Comparison of ENCODE assay signal across 18 cellular contexts in the genomic region with DNA sequence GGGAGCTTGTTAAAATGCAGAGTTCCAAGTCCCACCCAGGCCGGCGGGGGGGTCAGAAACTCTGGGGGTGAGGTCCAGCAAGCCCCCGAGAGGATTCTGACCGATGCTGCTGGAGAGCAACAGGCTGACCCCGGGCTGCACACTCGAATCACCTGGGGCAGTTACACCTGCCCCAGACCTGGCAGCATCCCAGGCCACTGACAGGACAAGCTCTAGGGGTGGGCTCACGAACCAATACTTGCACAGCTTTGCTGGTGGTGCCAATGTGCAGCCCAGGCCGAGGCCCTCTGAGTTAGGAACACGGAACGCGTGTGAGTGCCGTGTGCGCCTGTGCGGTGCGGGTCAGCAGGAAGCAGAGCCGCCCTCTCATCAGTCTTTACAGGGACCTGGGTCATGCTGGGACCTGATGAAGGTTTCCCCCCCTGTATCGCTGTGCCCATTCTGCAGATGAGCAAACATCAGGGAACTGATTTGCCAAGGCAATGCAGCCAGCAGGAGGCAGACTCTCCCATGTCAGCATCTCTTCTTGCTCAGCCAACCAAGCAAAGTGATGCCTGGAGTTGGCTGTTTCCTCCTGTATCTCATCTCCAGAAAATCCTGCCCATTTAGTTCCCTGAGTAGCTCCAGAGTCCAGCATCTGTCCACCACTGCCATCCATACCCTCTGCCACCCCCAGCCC. TPM values are rescaled to one million over a fixed set of nuclear protein-coding genes. Genes with fewer than 3 reads are reported as not detected.
DNase-seq lines count a peak whose midpoint lies in the region; ATAC-seq and TF ChIP-seq lines count a peak whose summit lies in the region.
"Had no signal": no experiment of that assay in that cellular context is flagged by ENCODE, and none has a peak within 500 bp of the region (broad histone marks: within the 10 kb centered on the region; RNA-seq: fewer than 3 reads in every experiment).

No MANE protein-coding gene starts in this region.

- H3K27me3 ChIP-seq in liver (ENCODE audit: control insufficient read depth in 4 of 4, insufficient read depth in 4 of 4, low read length in 3 of 4), result peaks cover 0 to 2% (median 0%) of the 10 kb centered on the region in 4 donors
- H3K27me3 ChIP-seq: dorsolateral prefrontal cortex, testis had no signal

- H3K9me3 Mint-ChIP-seq in HFFc6, result peaks cover 23% of the 10 kb centered on the region
- peaks cover 17% of the 10 kb centered on the region for H3K9me3 Mint-ChIP-seq in activated CD8-positive, alpha-beta T cell treated with anti-CD3 and anti-CD28 coated beads, Interleukin-2, amount 10 ng/mL, durations not matched to agents 7 days and 5 days (ENCODE audit: insufficient read depth)

- DNase-seq in GM12865 (ENCODE audit: low read depth) (peak; percentile 7), HFFc6 (no peak), NCI-H1436 (lab: John Stamatoyannopoulos, UW) (no peak), head of caudate nucleus (no peak)
- DNase-seq in activated CD8-positive, alpha-beta T cell treated with anti-CD3 and anti-CD28 coated beads, Interleukin-2, amount 10 ng/mL, durations not matched to agents 7 days and 5 days, result peak; percentile 38
- DNase-seq: activated naive CD8-positive, alpha-beta T cell treated with anti-CD3 and anti-CD28 coated beads for 36 hours; Calu3; dorsolateral prefrontal cortex; HCEC 1CT; NCI-H187; small intestine; testis had no signal

- no peaks in the 10 kb centered on the region for H3K4me1 ChIP-seq in liver (ENCODE audit: control insufficient read depth in 4 of 4, insufficient read depth in 4 of 4, low read length in 3 of 4)
- H3K4me1 ChIP-seq: left lung, testis had no signal

- H3K9ac ChIP-seq in liver (ENCODE audit: low read depth in 1 of 2, low read length in 2 of 2), result no peak overlapping the region

- no peaks in the 10 kb centered on the region for H3K4me1 Mint-ChIP-seq in HFFc6 (ENCODE audit: low read depth)
- H3K4me1 Mint-ChIP-seq in activated CD8-positive, alpha-beta T cell treated with anti-CD3 and anti-CD28 coated beads, Interleukin-2, amount 10 ng/mL, durations not matched to agents 7 days and 5 days (ENCODE audit: low read depth), result no peaks in the 10 kb centered on the region
- H3K4me1 Mint-ChIP-seq: activated naive CD8-positive, alpha-beta T cell treated with anti-CD3 and anti-CD28 coated beads for 36 hours; nephron had no signal

- WGBS in liver, result 81% methylated on average over 17 of the region's 17 CpGs

- TF ChIP-seq CTCF in GM12865 (IDR thresholded peaks at IDR 0.05; ENCODE audit: insufficient read depth, low read depth, low read length, missing control alignments) (peak; percentile 24), HFFc6 (IDR thresholded peaks at IDR 0.05) (peak; percentile 56), liver (IDR thresholded peaks at IDR 0.05; ENCODE audit: low read depth, low read length, missing input control) (peak; percentile 8)

- CTCF ChIA-PET in activated CD8-positive, alpha-beta T cell treated with anti-CD3 and anti-CD28 coated beads, Interleukin-2, amount 10 ng/mL, durations not matched to agents 7 days and 5 days (lab: Charles Lee), result interaction anchor here (1.1 to 1.5 kb wide), 3 partner anchors 10 to 149 kb away, joined by 3 to 4 read pairs (median 3); no protein-coding TSS in a partner anchor

- no peak overlapping the region for H3K27ac ChIP-seq in liver (ENCODE audit: low read depth in 1 of 2, low read length in 2 of 2)
- H3K27ac ChIP-seq: dorsolateral prefrontal cortex, left lung, testis had no signal

- peaks cover 12% of the 10 kb centered on the region for H3K36me3 Mint-ChIP-seq in HFFc6 (ENCODE audit: low read depth)
- H3K36me3 Mint-ChIP-seq in activated CD8-positive, alpha-beta T cell treated with anti-CD3 and anti-CD28 coated beads, Interleukin-2, amount 10 ng/mL, durations not matched to agents 7 days and 5 days (ENCODE audit: low read depth), result peaks cover 4% of the 10 kb centered on the region

- H3K27ac Mint-ChIP-seq in HFFc6, result no peak overlapping the region
- peak overlapping the region; percentile 9 for H3K27ac Mint-ChIP-seq in activated CD8-positive, alpha-beta T cell treated with anti-CD3 and anti-CD28 coated beads, Interleukin-2, amount 10 ng/mL, durations not matched to agents 7 days and 5 days
- H3K27ac Mint-ChIP-seq: activated naive CD8-positive, alpha-beta T cell treated with anti-CD3 and anti-CD28 coated beads for 36 hours; nephron had no signal

- no peak overlapping the region for H3K4me3 Mint-ChIP-seq in HFFc6
- H3K4me3 Mint-ChIP-seq in activated CD8-positive, alpha-beta T cell treated with anti-CD3 and anti-CD28 coated beads, Interleukin-2, amount 10 ng/mL, durations not matched to agents 7 days and 5 days, result no peak overlapping the region
- H3K4me3 Mint-ChIP-seq: activated naive CD8-positive, alpha-beta T cell treated with anti-CD3 and anti-CD28 coated beads for 36 hours; nephron had no signal

- POLR2A ChIA-PET in activated CD8-positive, alpha-beta T cell treated with anti-CD3 and anti-CD28 coated beads, Interleukin-2, amount 10 ng/mL, durations not matched to agents 7 days and 5 days (lab: Charles Lee), result no interaction called here

- H3K4me3 ChIP-seq in GM12865 (ENCODE audit: low read depth, low read length), result no peak overlapping the region
- H3K4me3 ChIP-seq in liver (ENCODE audit: low read depth in 1 of 3, low read length in 3 of 3), result no peak overlapping the region
- H3K4me3 ChIP-seq: dorsolateral prefrontal cortex, left lung, testis had no signal

- no peaks in the 10 kb centered on the region for H3K36me3 ChIP-seq in liver (ENCODE audit: control insufficient read depth in 4 of 4, insufficient read depth in 3 of 4, low read depth in 1 of 4, low read length in 3 of 4)
- H3K36me3 ChIP-seq: left lung had no signal

- intact Hi-C loops in head of caudate nucleus (cut with DNase I), result no loop called here

- ATAC-seq in activated CD8-positive, alpha-beta T cell treated with anti-CD3 and anti-CD28 coated beads, Interleukin-2, amount 10 ng/mL, durations not matched to agents 7 days and 5 days, result no peak
- no peak for ATAC-seq in HG02759 (IDR thresholded peaks at IDR 0.05; ENCODE audit: unreplicated experiment)
- ATAC-seq: left lung had no signal

- H3K9me3 ChIP-seq in liver (ENCODE audit: control insufficient read depth in 4 of 4, low read length in 3 of 4), result peaks cover under 1 to 16% (median 5%) of the 10 kb centered on the region in 4 donors
- H3K9me3 ChIP-seq: testis had no signal

- H3K27me3 Mint-ChIP-seq in HFFc6 (ENCODE audit: insufficient read depth), result peaks cover 15% of the 10 kb centered on the region
- no peaks in the 10 kb centered on the region for H3K27me3 Mint-ChIP-seq in activated CD8-positive, alpha-beta T cell treated with anti-CD3 and anti-CD28 coated beads, Interleukin-2, amount 10 ng/mL, durations not matched to agents 7 days and 5 days (ENCODE audit: low read depth)

- peak in 1 of 2 donors; percentile 25 for TF ChIP-seq RAD21 in liver (IDR thresholded peaks at IDR 0.05)

TF ChIP-seq in liver, 16 proteins besides CTCF, POLR2A, EP300 and RAD21 (continues in another document):
- TF ChIP-seq GABPA (IDR thresholded peaks at IDR 0.05 in 1 of 2, conservative IDR thresholded peaks at IDR 0.05 in 1 of 2), result no peak
- TF ChIP-seq HNF4A (conservative IDR thresholded peaks at IDR 0.05), result no peak
- TF ChIP-seq RXRA (IDR thresholded peaks at IDR 0.05), result no peak
- no peak for TF ChIP-seq SP1 (IDR thresholded peaks at IDR 0.05)
- no peak for TF ChIP-seq HNF4G (IDR thresholded peaks at IDR 0.05)
- TF ChIP-seq, protein P1, sequence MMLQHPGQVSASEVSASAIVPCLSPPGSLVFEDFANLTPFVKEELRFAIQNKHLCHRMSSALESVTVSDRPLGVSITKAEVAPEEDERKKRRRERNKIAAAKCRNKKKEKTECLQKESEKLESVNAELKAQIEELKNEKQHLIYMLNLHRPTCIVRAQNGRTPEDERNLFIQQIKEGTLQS (IDR thresholded peaks at IDR 0.05), result no peak
- no peak for TF ChIP-seq JUND (IDR thresholded peaks at IDR 0.05)
- TF ChIP-seq TAF1 (conservative IDR thresholded peaks at IDR 0.05), result no peak
- TF ChIP-seq FOXA1 (IDR thresholded peaks at IDR 0.05), result no peak

RNA-seq across cellular contexts. Expression of a gene that starts 16.3 kb away (rescaled TPM):
- not detected for total RNA-seq in HFFc6 (2021; fragmentation: NEBNext Ultra II Directional; extraction: Animal tissue kit (Norgen Biotek cat#: 25700))
- not detected for total RNA-seq in activated CD8-positive, alpha-beta T cell treated with anti-CD3 and anti-CD28 coated beads, Interleukin-2, amount 10 ng/mL, durations not matched to agents 7 days and 5 days
- 1 to 10 TPM; 3.0 to 3.7 TPM for total RNA-seq in liver
- 1 to 10 TPM; 2.1 to 4.0 TPM for polyA plus RNA-seq in liver
- total RNA-seq: activated CD8-positive, alpha-beta memory T cell treated with anti-CD3 and anti-CD28 coated beads for 36 hours; activated naive CD8-positive, alpha-beta T cell treated with anti-CD3 and anti-CD28 coated beads for 36 hours; Calu3; glomerular endothelial cell had no signal

RNA-seq across cellular contexts. Expression of a gene that starts 43.3 kb away (rescaled TPM):
- not detected for total RNA-seq in HFFc6 (2021; fragmentation: NEBNext Ultra II Directional; extraction: Animal tissue kit (Norgen Biotek cat#: 25700))
- not detected for total RNA-seq in activated CD8-positive, alpha-beta T cell treated with anti-CD3 and anti-CD28 coated beads, Interleukin-2, amount 10 ng/mL, durations not matched to agents 7 days and 5 days
- total RNA-seq in liver, result 1 to 10 TPM in 1 of 2 donors, under 1 TPM in 1; 0.37 to 2.4 TPM
- polyA plus RNA-seq in liver, result 10 to 100 TPM in 1 of 2 donors, 1 to 10 TPM in 1; 2.7 to 21.2 TPM
- total RNA-seq: activated CD8-positive, alpha-beta memory T cell treated with anti-CD3 and anti-CD28 coated beads for 36 hours; activated naive CD8-positive, alpha-beta T cell treated with anti-CD3 and anti-CD28 coated beads for 36 hours; Calu3; glomerular endothelial cell had no signal

RNA-seq across cellular contexts. Expression of a gene that starts 58.4 kb away (rescaled TPM):
- under 1 TPM in 3 of 6 experiments, not detected in 3; 0.05 to 0.07 (median 0.06) TPM for total RNA-seq in HFFc6 (2021; fragmentation: NEBNext Ultra II Directional; extraction: Animal tissue kit (Norgen Biotek cat#: 25700))
- total RNA-seq in activated CD8-positive, alpha-beta T cell treated with anti-CD3 and anti-CD28 coated beads, Interleukin-2, amount 10 ng/mL, durations not matched to agents 7 days and 5 days, result not detected
- 10 to 100 TPM in 1 of 2 donors, 1 to 10 TPM in 1; 1.8 to 18.2 TPM for total RNA-seq in liver
- 10 to 100 TPM in 1 of 2 donors, 1 to 10 TPM in 1; 3.8 to 11.6 TPM for polyA plus RNA-seq in liver
- total RNA-seq: glomerular endothelial cell had no signal

Comparison
In these comparisons a context has a peak if more than half of its experiments do, and no peak if none do; other contexts are left out.
1. DNase-seq: peak in GM12865 (single experiment) and activated CD8-positive, alpha-beta T cell treated with anti-CD3 and anti-CD28 coated beads, Interleukin-2, amount 10 ng/mL, durations not matched to agents 7 days and 5 days (single experiment); none in HFFc6 (single experiment), NCI-H1436 (single experiment) and head of caudate nucleus (0 of 42).
2. Peak in every context shown above with its lines, with median percentiles within 50 percentile points of each other: CTCF ChIP-seq.